ENCODE assay signal across 19 cellular contexts in genomic region chr20:42604998-42605970, GRCh38.
"Had no signal": no experiment of that assay in that cellular context is flagged by ENCODE, and none has a peak within 500 bp of the region (broad histone marks: within the 10 kb centered on the region; RNA-seq: fewer than 3 reads in every experiment).

No MANE protein-coding gene starts in this region.

- H3K4me1 ChIP-seq: stomach had no signal

- H3K36me3 ChIP-seq: ovary, stomach had no signal

- H3K27ac ChIP-seq: epithelial cell of prostate, ovary, SK-N-MC, stomach, VCaP had no signal

- FAIRE-seq: astrocyte, colon had no signal

- H3K27me3 ChIP-seq: ovary, stomach had no signal

- DNase-seq: activated CD4-positive, alpha-beta T cell treated with anti-CD3 and anti-CD28 coated beads for 36 hours; activated CD8-positive, alpha-beta memory T cell treated with anti-CD3 and anti-CD28 coated beads, Interleukin-2, amount 50 U/mL, for 48 hours; activated CD8-positive, alpha-beta T cell treated with anti-CD3 and anti-CD28 coated beads for 36 hours; activated naive CD4-positive, alpha-beta T cell treated with Interleukin-2 at 50 U/mL for 16 hours; activated naive CD8-positive, alpha-beta T cell treated with anti-CD3 and anti-CD28 coated beads, Interleukin-2, amount 50 U/mL, for 24 hours; effector CD4-positive, alpha-beta T cell; glutamatergic neuron; ovary; retina; stimulated activated CD4-positive, alpha-beta T cell treated with anti-CD3 and anti-CD28 coated beads, Interleukin-4, amount 100 ng/mL, for 4 hours; stomach; T-cell; T1000 had no signal

- H3K4me3 ChIP-seq: ovary, SK-N-MC, stomach had no signal

- H3K9me3 ChIP-seq: ovary, stomach had no signal

- ATAC-seq: activated CD4-positive, alpha-beta T cell treated with anti-CD3 and anti-CD28 coated beads for 36 hours; activated CD8-positive, alpha-beta T cell treated with anti-CD3 and anti-CD28 coated beads for 36 hours; activated naive CD8-positive, alpha-beta T cell treated with anti-CD3 and anti-CD28 coated beads, Interleukin-2, amount 50 U/mL, for 24 hours; left lobe of liver; T-cell had no signal
